Comparison of ENCODE assay signal across 8 cellular contexts in the genomic region with DNA sequence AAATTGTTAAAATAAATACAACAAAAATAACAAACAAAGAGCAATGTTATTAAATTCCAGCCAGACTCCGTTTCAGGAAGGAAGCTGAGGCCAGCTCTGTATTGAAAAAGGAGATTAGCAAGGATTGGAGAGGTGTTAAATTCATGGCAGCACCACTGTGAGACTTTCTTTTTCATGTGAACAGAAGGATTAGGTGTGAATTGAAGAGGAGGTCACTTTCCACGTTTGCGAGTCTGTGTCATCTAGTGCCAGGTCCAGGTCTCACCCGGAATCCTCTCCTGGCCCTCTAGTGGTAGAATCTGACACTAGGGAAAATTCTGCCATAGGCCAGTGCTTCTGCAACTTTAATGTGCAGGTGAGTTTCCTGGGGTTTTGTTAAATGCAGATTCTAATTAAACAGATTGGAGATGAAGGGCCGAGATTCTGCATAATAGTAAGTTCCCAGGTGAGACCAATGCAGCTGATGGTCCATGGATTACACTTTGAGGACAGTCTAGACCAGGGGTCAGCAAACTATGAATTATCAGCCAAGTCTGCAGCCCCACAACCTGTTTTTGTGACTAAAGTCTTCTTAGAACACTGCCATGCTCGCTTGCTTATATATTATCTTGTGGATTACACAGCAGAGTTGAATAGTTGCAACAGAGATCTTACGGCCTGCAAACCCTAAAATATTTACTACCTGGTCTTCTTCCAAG. TPM values are rescaled to one million over a fixed set of nuclear protein-coding genes. Genes with fewer than 3 reads are reported as not detected.
A peak's percentile ranks its signal among the peaks of the same experiment; 100 is the strongest.
DNase-seq lines count a peak whose midpoint lies in the region; ATAC-seq and TF ChIP-seq lines count a peak whose summit lies in the region.

No MANE protein-coding gene starts in this region.

- peak in 2 of 3 donors; percentile 1 to 41 for DNase-seq in stimulated activated CD4-positive, alpha-beta T cell treated with anti-CD3 and anti-CD28 coated beads, Interleukin-12 subunit alpha, Interleukin-12 subunit beta, amount 100 ng/mL, for 48 hours (ENCODE audit: low read depth in 2 of 3, low spot score in 1 of 3)
- DNase-seq in stimulated activated CD4-positive, alpha-beta T cell treated with anti-CD3 and anti-CD28 coated beads, Interleukin-4, amount 100 ng/mL, for 4 hours, result no peak
- DNase-seq in LNCaP clone FGC (ENCODE audit: low read depth), result peak; percentile 39
- DNase-seq in ascending aorta (ENCODE audit: low spot score in 2 of 2), result no peak
- DNase-seq in iPS-NIHi11 (ENCODE audit: low spot score), result peak; percentile 74
- peak; percentile 88 for DNase-seq in superior temporal gyrus (ENCODE audit: extremely low spot score)

- no peak overlapping the region for H3K27ac ChIP-seq in ascending aorta

- no peak for ATAC-seq in GM21360 (IDR thresholded peaks at IDR 0.05; ENCODE audit: unreplicated experiment)
- no peak for ATAC-seq in GM18519 (IDR thresholded peaks at IDR 0.05; ENCODE audit: low FRiP score, unreplicated experiment)

- intact Hi-C loops in ascending aorta (cut with DNase I), result no loop called here

- H3K4me3 ChIP-seq in LNCaP clone FGC (ENCODE audit: low read depth, low read length) (no peak overlapping the region), ascending aorta (peak overlapping the region; percentile 11 to 18)

- H3K9me3 ChIP-seq in ascending aorta, result no peaks in the 10 kb centered on the region

- TF ChIP-seq CTCF in LNCaP clone FGC (IDR thresholded peaks at IDR 0.05; ENCODE audit: control insufficient read depth, extremely low read depth, insufficient read depth) (peak; percentile 83), ascending aorta (IDR thresholded peaks at IDR 0.05) (peak in 2 of 3 experiments; percentile 58 to 65)

- H3K4me1 ChIP-seq in ascending aorta, result peaks cover 0 to 7% of the 10 kb centered on the region in 2 donors

- H3K27me3 ChIP-seq in ascending aorta, result no peaks in the 10 kb centered on the region

- H3K36me3 ChIP-seq in ascending aorta, result no peaks in the 10 kb centered on the region

RNA-seq across cellular contexts. Expression of a gene that starts 9.2 kb away (rescaled TPM):
- 6.3 TPM for total RNA-seq in ascending aorta

Comparison
In these comparisons a context has a peak if more than half of its experiments do, and no peak if none do; other contexts are left out.
1. DNase-seq: peak in stimulated activated CD4-positive, alpha-beta T cell treated with anti-CD3 and anti-CD28 coated beads, Interleukin-12 subunit alpha, Interleukin-12 subunit beta, amount 100 ng/mL, for 48 hours (2 of 3), LNCaP clone FGC (single experiment), iPS-NIHi11 (single experiment) and superior temporal gyrus (single experiment); none in stimulated activated CD4-positive, alpha-beta T cell treated with anti-CD3 and anti-CD28 coated beads, Interleukin-4, amount 100 ng/mL, for 4 hours (0 of 2) and ascending aorta (0 of 2).